7 cellular contexts compared by ENCODE assay signal in genomic region chrX:37495760-37496159, GRCh38.
DNase-seq lines count a peak whose midpoint lies in the region; ATAC-seq, FAIRE-seq and TF ChIP-seq lines count a peak whose summit lies in the region.
"Not testable (repeated sequence)": the region's sequence is repeated elsewhere in the genome, so short reads cannot be mapped to it uniquely, and the experiment has no call there.

No MANE protein-coding gene starts in this region.

- H3K27me3 ChIP-seq in GM23248 (replicated peaks; ENCODE audit: insufficient read depth); HepG2 (ENCODE audit: control insufficient read depth in 1 of 2, insufficient read depth in 2 of 2, low read length in 2 of 2): not testable (repeated sequence)

- H3K9ac ChIP-seq in GM23248; HepG2 (ENCODE audit: insufficient read depth, low read depth, low read length): not testable (repeated sequence)

- TF ChIP-seq POLR2A in erythroblast (IDR thresholded peaks at IDR 0.05; ENCODE audit: low read length); HepG2 (IDR thresholded peaks at IDR 0.05; ENCODE audit: insufficient read depth in 1 of 2, low read depth in 2 of 2, low read length in 2 of 2): not testable (repeated sequence)

- in situ Hi-C loops in GM23248 (cut with MboI); HepG2 (cut with HindIII; ENCODE audit: extremely low pct_ligation_motif_present, low pct_unique_long_range_greater_than_20kb): not testable (repeated sequence)

- not testable (repeated sequence) for H3K9me2 ChIP-seq in GM23248 (ENCODE audit: insufficient read depth)

- H3F3A ChIP-seq in GM23248 (ENCODE audit: insufficient read depth), result not testable (repeated sequence)

- H3K9me3 ChIP-seq in GM23248 (ENCODE audit: low read depth); HepG2 (ENCODE audit: low read length): not testable (repeated sequence)

- CTCF ChIA-PET in HepG2 (lab: Yijun Ruan, JAX; ENCODE audit: low intra/inter-chr PET ratio, low total read pairs), result not testable (repeated sequence)

- H3K4me3 ChIP-seq in GM12864 (ENCODE audit: low read depth, low read length); GM23248; HepG2 (replicated peaks in 1 of 3; ENCODE audit: insufficient read depth in 1 of 3, low read depth in 2 of 3, low read length in 3 of 3): not testable (repeated sequence)

- H3K27ac ChIP-seq in GM23248; HepG2 (ENCODE audit: extremely low read length, insufficient read depth, low read length): not testable (repeated sequence)

- TF ChIP-seq RAD21 in HepG2 (CRISPR knock-in tag; IDR thresholded peaks at IDR 0.05), result not testable (repeated sequence)

- peak; percentile 67 for ATAC-seq in HepG2

- H3K36me3 ChIP-seq in GM23248 (ENCODE audit: low read depth); HepG2 (replicated peaks in 1 of 2; ENCODE audit: control insufficient read depth in 1 of 2, insufficient read depth in 2 of 2, low read length in 2 of 2): not testable (repeated sequence)

- H3K79me2 ChIP-seq in GM23248 (ENCODE audit: insufficient read depth); HepG2 (ENCODE audit: insufficient read depth, low read length): not testable (repeated sequence)

- TF ChIP-seq EP300 in HepG2 (IDR thresholded peaks at IDR 0.05; ENCODE audit: low read depth in 2 of 2, low read length in 2 of 2); HepG2 (CRISPR knock-in tag; IDR thresholded peaks at IDR 0.05; ENCODE audit: borderline replicate concordance): not testable (repeated sequence)

- not testable (repeated sequence) for DNase-seq in GM12864 (ENCODE audit: low read depth); HepG2 (ENCODE audit: low spot score)
- DNase-seq in GM23248 (peak; percentile 0), HT1080 (ENCODE audit: low read depth) (peak; percentile 1), NCI-H2227 treated with DMSO at 0.1 percent for 48 hours (lab: John Stamatoyannopoulos, UW) (peak; percentile 20), erythroblast (lab: John Stamatoyannopoulos, UW) (peak; percentile 0 to 3)

- peak; percentile 26 for TF ChIP-seq CTCF in GM12864 (IDR thresholded peaks at IDR 0.05; ENCODE audit: low read depth, low read length, missing control alignments)
- peak; percentile 37 for TF ChIP-seq CTCF in HepG2 (CRISPR knock-in tag; IDR thresholded peaks at IDR 0.05)

- not testable (repeated sequence) for H4K20me1 ChIP-seq in GM23248 (ENCODE audit: insufficient read depth); HepG2 (ENCODE audit: insufficient read depth, low read length)

- intact Hi-C loops in HepG2 (cut with micrococcal nuclease; ENCODE audit: unreplicated experiment), result loop anchor here (5.0 kb wide), 1 partner anchor 682 kb away; no protein-coding TSS in a partner anchor

- H2AFZ ChIP-seq in GM23248; HepG2 (ENCODE audit: low read length): not testable (repeated sequence)

- H3K4me2 ChIP-seq in GM23248 (ENCODE audit: unreplicated experiment); HepG2 (ENCODE audit: low read depth, low read length): not testable (repeated sequence)

- FAIRE-seq in TTC549 (lab: Jason Lieb, UNC), result peak; percentile 7
- peak; percentile 91 for FAIRE-seq in HepG2 (lab: Jason Lieb, UNC)

- POLR2A ChIA-PET in HepG2 (lab: Yijun Ruan, JAX), result not testable (repeated sequence)

- BruUV-seq in HepG2 (replicated peaks; lab: Mats Ljungman, UMichigan), result not testable (repeated sequence)

- WGBS in GM23248 (ENCODE audit: low coverage in 1 of 2, low lambda C conversion rate in 2 of 2, missing lambda C conversion rate in 2 of 2), 2 experiments, result 0 to 4% methylated on average over 2 of the region's 2 CpGs
- WGBS in HepG2 (ENCODE audit: low lambda C conversion rate), result 0% methylated on average over 2 of the region's 2 CpGs

- not testable (repeated sequence) for H3K4me1 ChIP-seq in GM23248 (ENCODE audit: insufficient read depth); HepG2 (ENCODE audit: insufficient read depth, low read length)

TF ChIP-seq in HepG2, 621 proteins besides CTCF, POLR2A, EP300 and RAD21:
- TF ChIP-seq STAG1 (CRISPR knock-in tag; IDR thresholded peaks at IDR 0.05), result peak; percentile 25; the same call in 1 of the 2 replicates
TF ChIP-seq in HepG2: peak in this region for 1; not testable (repeated sequence) for 620.
